8 cellular contexts compared by ENCODE assay signal in the genomic region with DNA sequence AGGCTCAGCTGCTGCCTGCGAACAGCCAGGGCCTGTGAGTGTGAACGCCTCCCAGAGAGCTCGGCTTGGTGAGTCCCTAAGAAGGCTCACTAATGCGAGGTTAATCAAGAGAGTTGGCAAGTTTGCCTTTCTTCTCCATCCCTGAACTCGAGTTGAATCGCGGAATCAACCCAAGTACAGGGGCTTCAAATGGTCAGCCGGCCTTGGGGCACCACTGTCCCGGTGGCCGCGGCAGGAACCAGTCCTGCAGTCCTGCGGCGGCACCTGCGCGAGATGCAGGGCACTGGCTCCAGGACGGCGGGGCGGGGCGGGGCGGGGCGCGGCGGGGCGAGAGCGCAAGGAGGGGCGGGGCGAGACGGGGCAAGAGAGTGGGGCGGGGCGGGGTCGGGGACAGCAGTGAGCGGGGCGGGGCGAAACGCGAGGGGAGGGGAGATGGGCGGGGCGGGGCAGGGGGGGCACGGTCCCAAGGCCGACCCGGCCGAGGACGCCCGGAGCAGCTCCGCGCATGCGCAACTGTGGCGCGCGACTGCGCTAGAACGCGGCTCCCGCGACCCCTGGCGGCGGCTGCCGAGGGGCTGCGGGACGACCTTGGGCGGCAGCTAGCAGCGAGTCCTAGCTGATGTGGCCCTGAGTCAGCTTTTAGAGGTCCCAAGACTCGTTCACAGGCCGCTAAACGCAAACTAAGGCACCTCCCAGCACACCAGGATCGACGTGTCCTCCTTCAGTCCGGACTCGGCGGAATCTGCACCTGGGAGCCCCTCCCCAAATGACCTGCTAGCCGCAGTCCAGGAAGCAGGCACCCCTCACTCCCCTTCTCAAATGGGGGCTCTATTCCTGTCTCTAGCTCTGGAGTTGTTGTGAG. TPM values are rescaled to one million over a fixed set of nuclear protein-coding genes. Genes with fewer than 3 reads are reported as not detected.
DNase-seq lines count a peak whose midpoint lies in the region; ATAC-seq and TF ChIP-seq lines count a peak whose summit lies in the region.

No MANE protein-coding gene starts in this region.

- peak overlapping the region; percentile 50 for H3K4me3 ChIP-seq in HL-60 (replicated peaks; ENCODE audit: insufficient read depth, low read length)

- H3K4me1 Mint-ChIP-seq in effector memory CD8-positive, alpha-beta T cell (ENCODE audit: low read depth in 2 of 2), result peaks cover 0 to 5% of the 10 kb centered on the region in 2 donors

- peak overlapping the region; percentile 62 for H3K27ac ChIP-seq in HL-60 (replicated peaks)

- peak overlapping the region; percentile 78 to 79 for H3K4me3 Mint-ChIP-seq in effector memory CD8-positive, alpha-beta T cell

- DNase-seq in CMK (ENCODE audit: low read depth), result peak; percentile 41
- peak; percentile 77 to 84 for DNase-seq in HL-60 (ENCODE audit: low read depth in 1 of 2, low spot score in 1 of 2)
- peak; percentile 53 for DNase-seq in NCI-H82 treated with DMSO at 0.1 percent for 48 hours (lab: John Stamatoyannopoulos, UW; ENCODE audit: unreplicated experiment)
- DNase-seq in activated CD8-positive, alpha-beta memory T cell treated with anti-CD3 and anti-CD28 coated beads for 24 hours, result peak; percentile 98
- DNase-seq in effector memory CD8-positive, alpha-beta T cell, result peak; percentile 89 to 96 (median 91)
- peak; percentile 98 for DNase-seq in mesenteric fat pad (ENCODE audit: low spot score)
- peak; percentile 89 for DNase-seq in stimulated activated CD8-positive, alpha-beta memory T cell treated with anti-CD3 and anti-CD28 coated beads, Interleukin-15, amount 100 ng/mL, for 1 hour (ENCODE audit: low read depth)

- peak overlapping the region; percentile 71 to 86 for H3K27ac Mint-ChIP-seq in effector memory CD8-positive, alpha-beta T cell

- H3K27me3 Mint-ChIP-seq in effector memory CD8-positive, alpha-beta T cell, result peaks cover 0 to 22% of the 10 kb centered on the region in 2 donors

- H3K9me3 Mint-ChIP-seq in effector memory CD8-positive, alpha-beta T cell, result peaks cover 3 to 7% of the 10 kb centered on the region in 2 donors

- peak; percentile 89 for ATAC-seq in GM19455 (IDR thresholded peaks at IDR 0.05; ENCODE audit: unreplicated experiment)
- peak; percentile 93 for ATAC-seq in effector memory CD8-positive, alpha-beta T cell (replicated peaks)

- H3K27me3 ChIP-seq in HL-60 (ENCODE audit: insufficient read depth, poor library complexity, severe bottlenecking), result no peaks in the 10 kb centered on the region

- peak; percentile 64 for TF ChIP-seq CTCF in HL-60 (IDR thresholded peaks at IDR 0.05; ENCODE audit: insufficient read depth, low read length)

- peaks cover 7% of the 10 kb centered on the region for H3K36me3 Mint-ChIP-seq in effector memory CD8-positive, alpha-beta T cell (ENCODE audit: insufficient read depth)

RNA-seq across cellular contexts. Expression of a gene that starts 58.0 kb away (rescaled TPM):
- 92.3 TPM for total RNA-seq in mesenteric fat pad

Comparison
In these comparisons a context has a peak if more than half of its experiments do, and no peak if none do; other contexts are left out.
1. Peak in every context shown above with its lines: DNase-seq, ATAC-seq, H3K4me3 ChIP-seq and H3K27ac ChIP-seq.
2. DNase-seq: peak in every context shown above with its lines; median percentile 98 in activated CD8-positive, alpha-beta memory T cell treated with anti-CD3 and anti-CD28 coated beads for 24 hours; 98 in mesenteric fat pad; 91 in effector memory CD8-positive, alpha-beta T cell; 89 in stimulated activated CD8-positive, alpha-beta memory T cell treated with anti-CD3 and anti-CD28 coated beads, Interleukin-15, amount 100 ng/mL, for 1 hour; 80 in HL-60; 53 in NCI-H82 treated with DMSO at 0.1 percent for 48 hours; 41 in CMK.